In genomic region chr3:12885585-12885934, GRCh38 we compare ENCODE assay signal across 22 cellular contexts. TPM values are rescaled to one million over a fixed set of nuclear protein-coding genes. Genes with fewer than 3 reads are reported as not detected.
A peak's percentile ranks its signal among the peaks of the same experiment; 100 is the strongest.
DNase-seq lines count a peak whose midpoint lies in the region; ATAC-seq, FAIRE-seq and TF ChIP-seq lines count a peak whose summit lies in the region.
"Had no signal": no experiment of that assay in that cellular context is flagged by ENCODE, and none has a peak within 500 bp of the region (broad histone marks: within the 10 kb centered on the region; RNA-seq: fewer than 3 reads in every experiment).

No MANE protein-coding gene starts in this region.

- peak overlapping the region; percentile 66 for H3K4me3 Mint-ChIP-seq in activated naive CD8-positive, alpha-beta T cell treated with anti-CD3 and anti-CD28 coated beads, Interleukin-2, amount 10 ng/mL, durations not matched to agents 7 days and 5 days
- no peak overlapping the region for H3K4me3 Mint-ChIP-seq in activated naive CD8-positive, alpha-beta T cell treated with anti-CD3 and anti-CD28 coated beads for 36 hours
- peak overlapping the region; percentile 33 for H3K4me3 Mint-ChIP-seq in stimulated activated memory B cell treated with anti-CD40 and anti-IgM and Interleukin-4, amounts not matched to agents 10 μg/mL and 1 μg/mL and 100 μg/mL, for 72 hours
- H3K4me3 Mint-ChIP-seq: CD14-positive monocyte; T-helper 1 cell treated with Interleukin-12 subunit alpha and Interleukin-12 subunit beta and Interleukin-4 antibody, amounts not matched to agents 30 μg/mL and 1 μg/mL, for 36 hours had no signal

- CTCF ChIA-PET in GM12878 (lab: Yijun Ruan, JAX) = interaction anchor here (1.1 to 14.3 kb wide), 6 partner anchors 12 to 98 kb away, joined by 3 to 271 read pairs (median 6); partner anchors contain the start of gene RPL32

- H3K4me1 Mint-ChIP-seq in activated naive CD8-positive, alpha-beta T cell treated with anti-CD3 and anti-CD28 coated beads, Interleukin-2, amount 10 ng/mL, durations not matched to agents 7 days and 5 days = peaks cover 13% of the 10 kb centered on the region
- peaks cover 9% of the 10 kb centered on the region for H3K4me1 Mint-ChIP-seq in activated naive CD8-positive, alpha-beta T cell treated with anti-CD3 and anti-CD28 coated beads for 36 hours
- peaks cover 44% of the 10 kb centered on the region for H3K4me1 Mint-ChIP-seq in stimulated activated memory B cell treated with anti-CD40 and anti-IgM and Interleukin-4, amounts not matched to agents 10 μg/mL and 1 μg/mL and 100 μg/mL, for 72 hours

- FAIRE-seq in GM12878 (lab: Jason Lieb, UNC) (no peak), GM12891 (lab: Jason Lieb, UNC) (no peak)
- FAIRE-seq: G401.6 had no signal

- H3K4me3 ChIP-seq in Karpas-422 (ENCODE audit: low read length) = peak overlapping the region; percentile 62
- no peak overlapping the region for H3K4me3 ChIP-seq in GM12878
- H3K4me3 ChIP-seq: GM23248 had no signal

- SMC1A ChIA-PET in GM12878 (lab: Charles Lee; ENCODE audit: uncharacterized antibody, unreplicated experiment) = interaction anchor here (8.4 kb wide), 1 partner anchor 17 kb away, joined by 103 read pairs; no protein-coding TSS in a partner anchor

- POLR2A ChIA-PET in activated naive CD8-positive, alpha-beta T cell treated with anti-CD3 and anti-CD28 coated beads, Interleukin-2, amount 10 ng/mL, durations not matched to agents 7 days and 5 days (lab: Charles Lee) = interaction anchor here (0.6 to 1.0 kb wide), 2 partner anchors 13 to 17 kb away, joined by 3 to 4 read pairs; no protein-coding TSS in a partner anchor
- POLR2A ChIA-PET in GM12878 (lab: Charles Lee) = interaction anchor here (0.9 to 1.6 kb wide), 2 partner anchors 9 to 44 kb away, joined by 3 read pairs; partner anchors contain the start of gene RPL32

- DNase-seq in activated naive CD8-positive, alpha-beta T cell treated with anti-CD3 and anti-CD28 coated beads, Interleukin-2, amount 10 ng/mL, durations not matched to agents 7 days and 5 days = no peak
- no peak for DNase-seq in activated naive CD8-positive, alpha-beta T cell treated with anti-CD3 and anti-CD28 coated beads for 36 hours
- no peak for DNase-seq in Karpas-422
- no peak for DNase-seq in GM12878 (ENCODE audit: low read depth, low spot score)
- DNase-seq in AG08396 (ENCODE audit: low spot score) = no peak
- no peak for DNase-seq in GM12891 (ENCODE audit: insufficient read length, low spot score)
- DNase-seq: COR-L47, DMS53, GM23248, NCI-H1105 treated with DMSO at 0.1 percent for 48 hours, NCI-H2081, NCI-H226, NCI-H526, Peyer's patch, Right ventricle myocardium superior had no signal

- H3K9ac ChIP-seq in Karpas-422 (ENCODE audit: low read length) = peak overlapping the region; percentile 75
- H3K9ac ChIP-seq in GM12878 (ENCODE audit: control insufficient read depth, insufficient read depth, low read length) = peak overlapping the region; percentile 45; the same call in 1 of the 2 replicates
- H3K9ac ChIP-seq: GM23248, KMS-11 had no signal

- TF ChIP-seq EP300 in GM12878 (IDR thresholded peaks at IDR 0.05; ENCODE audit: borderline replicate concordance in 1 of 2, control insufficient read depth in 1 of 2, low read depth in 2 of 2, low read length in 2 of 2) = no peak

- TF ChIP-seq POLR2A in GM12878 (IDR thresholded peaks at IDR 0.05; ENCODE audit: low read depth, low read length) = no peak
- TF ChIP-seq POLR2A in GM12891 (IDR thresholded peaks at IDR 0.05; ENCODE audit: low read depth, low read length) = no peak

- no TSS peak for BruUV-seq in GM12878 (replicated peaks; lab: Mats Ljungman, UMichigan)

- no peaks in the 10 kb centered on the region for H3K9me3 Mint-ChIP-seq in activated naive CD8-positive, alpha-beta T cell treated with anti-CD3 and anti-CD28 coated beads, Interleukin-2, amount 10 ng/mL, durations not matched to agents 7 days and 5 days
- H3K9me3 Mint-ChIP-seq in activated naive CD8-positive, alpha-beta T cell treated with anti-CD3 and anti-CD28 coated beads for 36 hours = no peaks in the 10 kb centered on the region
- no peaks in the 10 kb centered on the region for H3K9me3 Mint-ChIP-seq in stimulated activated memory B cell treated with anti-CD40 and anti-IgM and Interleukin-4, amounts not matched to agents 10 μg/mL and 1 μg/mL and 100 μg/mL, for 72 hours
- H3K9me3 Mint-ChIP-seq: T-helper 1 cell treated with Interleukin-12 subunit alpha and Interleukin-12 subunit beta and Interleukin-4 antibody, amounts not matched to agents 30 μg/mL and 1 μg/mL, for 36 hours had no signal

- peak overlapping the region; percentile 90 for H3K27ac ChIP-seq in Karpas-422 (ENCODE audit: low read length)
- peak overlapping the region; percentile 75 for H3K27ac ChIP-seq in GM12878 (ENCODE audit: control insufficient read depth, insufficient read depth)
- H3K27ac ChIP-seq: GM23248, KMS-11, Peyer's patch had no signal

- no peaks in the 10 kb centered on the region for H4K20me1 ChIP-seq in Karpas-422 (ENCODE audit: insufficient read depth, low read depth, low read length)
- no peaks in the 10 kb centered on the region for H4K20me1 ChIP-seq in GM12878 (ENCODE audit: control insufficient read depth, insufficient read depth)

- no peak for TF ChIP-seq CTCF in GM12878 (IDR thresholded peaks at IDR 0.05 in 2 of 3, conservative IDR thresholded peaks at IDR 0.05 in 1 of 3; ENCODE audit: control insufficient read depth in 2 of 3, extremely low read depth in 1 of 3, insufficient read depth in 1 of 3, low read depth in 3 of 3, low read length in 3 of 3)

- H3K36me3 ChIP-seq in Karpas-422 (ENCODE audit: insufficient read depth, low read length) (no peaks in the 10 kb centered on the region), GM12878 (ENCODE audit: control insufficient read depth in 2 of 2, insufficient read depth in 2 of 2, low read length in 1 of 2) (no peaks in the 10 kb centered on the region)
- H3K36me3 ChIP-seq: Peyer's patch had no signal

- peak overlapping the region; percentile 42 for H3K27ac Mint-ChIP-seq in activated naive CD8-positive, alpha-beta T cell treated with anti-CD3 and anti-CD28 coated beads, Interleukin-2, amount 10 ng/mL, durations not matched to agents 7 days and 5 days
- H3K27ac Mint-ChIP-seq in activated naive CD8-positive, alpha-beta T cell treated with anti-CD3 and anti-CD28 coated beads for 36 hours = no peak overlapping the region
- peak overlapping the region; percentile 33 for H3K27ac Mint-ChIP-seq in stimulated activated memory B cell treated with anti-CD40 and anti-IgM and Interleukin-4, amounts not matched to agents 10 μg/mL and 1 μg/mL and 100 μg/mL, for 72 hours
- H3K27ac Mint-ChIP-seq: CD14-positive monocyte; T-helper 1 cell treated with Interleukin-12 subunit alpha and Interleukin-12 subunit beta and Interleukin-4 antibody, amounts not matched to agents 30 μg/mL and 1 μg/mL, for 36 hours had no signal

- H3K27me3 Mint-ChIP-seq in activated naive CD8-positive, alpha-beta T cell treated with anti-CD3 and anti-CD28 coated beads, Interleukin-2, amount 10 ng/mL, durations not matched to agents 7 days and 5 days = peaks cover 37% of the 10 kb centered on the region
- peaks cover 29% of the 10 kb centered on the region for H3K27me3 Mint-ChIP-seq in activated naive CD8-positive, alpha-beta T cell treated with anti-CD3 and anti-CD28 coated beads for 36 hours
- peaks cover 26% of the 10 kb centered on the region for H3K27me3 Mint-ChIP-seq in stimulated activated memory B cell treated with anti-CD40 and anti-IgM and Interleukin-4, amounts not matched to agents 10 μg/mL and 1 μg/mL and 100 μg/mL, for 72 hours

- no peaks in the 10 kb centered on the region for H3K9me3 ChIP-seq in Karpas-422 (ENCODE audit: low read length)
- H3K9me3 ChIP-seq in GM12878 (replicated peaks; ENCODE audit: control insufficient read depth, insufficient read depth, low read length) = no peaks in the 10 kb centered on the region; the same call in 2 of the 3 replicates
- H3K9me3 ChIP-seq: Peyer's patch had no signal

- peak overlapping the region; percentile 94 for H3K4me2 ChIP-seq in Karpas-422 (ENCODE audit: low read depth, low read length, poor library complexity, severe bottlenecking)
- peak overlapping the region; percentile 90 for H3K4me2 ChIP-seq in GM12878 (ENCODE audit: control insufficient read depth, insufficient read depth)
- H3K4me2 ChIP-seq: KMS-11 had no signal

- no peaks in the 10 kb centered on the region for H3K36me3 Mint-ChIP-seq in activated naive CD8-positive, alpha-beta T cell treated with anti-CD3 and anti-CD28 coated beads, Interleukin-2, amount 10 ng/mL, durations not matched to agents 7 days and 5 days
- no peaks in the 10 kb centered on the region for H3K36me3 Mint-ChIP-seq in activated naive CD8-positive, alpha-beta T cell treated with anti-CD3 and anti-CD28 coated beads for 36 hours
- no peaks in the 10 kb centered on the region for H3K36me3 Mint-ChIP-seq in stimulated activated memory B cell treated with anti-CD40 and anti-IgM and Interleukin-4, amounts not matched to agents 10 μg/mL and 1 μg/mL and 100 μg/mL, for 72 hours
- H3K36me3 Mint-ChIP-seq: CD14-positive monocyte had no signal

- H3K9me2 ChIP-seq in Karpas-422 (replicated peaks; ENCODE audit: insufficient read depth, low read length) = no peaks in the 10 kb centered on the region

- in situ Hi-C loops in GM12878 (cut with MboI) = no loop called here

- H3K4me1 ChIP-seq in Karpas-422 (ENCODE audit: low read length) = peaks cover 66% of the 10 kb centered on the region
- peaks cover 50% of the 10 kb centered on the region for H3K4me1 ChIP-seq in GM12878 (ENCODE audit: control insufficient read depth, insufficient read depth, low read length)

- TF ChIP-seq RAD21 in GM12878 (IDR thresholded peaks at IDR 0.05; ENCODE audit: insufficient read depth, low read depth, low read length) = no peak

- H2AFZ ChIP-seq in Karpas-422 (ENCODE audit: low read length) (peak overlapping the region; percentile 100; the same call in 1 of the 2 replicates), GM12878 (ENCODE audit: control insufficient read depth, low read depth, low read length) (no peak overlapping the region; the same call in 1 of the 2 replicates)
- H2AFZ ChIP-seq: GM23248 had no signal

- intact Hi-C loops in GM12878 (cut with micrococcal nuclease; ENCODE audit: unreplicated experiment) = no loop called here

- no peaks in the 10 kb centered on the region for H3K79me2 ChIP-seq in Karpas-422 (ENCODE audit: low read length)
- no peaks in the 10 kb centered on the region for H3K79me2 ChIP-seq in GM12878 (ENCODE audit: control insufficient read depth, insufficient read depth, low read length)

- RAD21 ChIA-PET in GM12878 (lab: Charles Lee; ENCODE audit: unreplicated experiment) = interaction anchor here (0.8 to 2.2 kb wide), 5 partner anchors 15 to 98 kb away, joined by 4 to 6 read pairs (median 5); partner anchors contain the start of gene RPL32

- 16% methylated on average over 4 of the region's 4 CpGs for WGBS in GM12878 (ENCODE audit: insufficient coverage, insufficient replicate concordance, low lambda C conversion rate, missing lambda C conversion rate)

- H3K27me3 ChIP-seq in Karpas-422 (ENCODE audit: low read length) = no peaks in the 10 kb centered on the region
- H3K27me3 ChIP-seq in GM12878 (replicated peaks in 1 of 2; ENCODE audit: control insufficient read depth in 2 of 2, insufficient read depth in 2 of 2, low read length in 1 of 2) = no peaks in the 10 kb centered on the region
- H3K27me3 ChIP-seq: Peyer's patch had no signal

- no peak for ATAC-seq in activated naive CD8-positive, alpha-beta T cell treated with anti-CD3 and anti-CD28 coated beads, Interleukin-2, amount 10 ng/mL, durations not matched to agents 7 days and 5 days (ENCODE audit: low read depth)
- ATAC-seq in GM12878 = no peak
- ATAC-seq in stimulated activated memory B cell treated with anti-CD40 and anti-IgM and Interleukin-4, amounts not matched to agents 10 μg/mL and 1 μg/mL and 100 μg/mL, for 72 hours = no peak
- ATAC-seq in GM21619 (IDR thresholded peaks at IDR 0.05; ENCODE audit: unreplicated experiment) = no peak
- ATAC-seq: SK-N-SH treated with all-trans-retinoic acid at 6 μM for 48 hours had no signal

RNA-seq across cellular contexts. Expression of gene RPL32, which starts 44.2 kb away (rescaled TPM):
- 1,000 to 10,000 TPM; 2,162 to 2,195 TPM for total RNA-seq in activated naive CD8-positive, alpha-beta T cell treated with anti-CD3 and anti-CD28 coated beads, Interleukin-2, amount 10 ng/mL, durations not matched to agents 7 days and 5 days
- total RNA-seq in activated naive CD8-positive, alpha-beta T cell treated with anti-CD3 and anti-CD28 coated beads for 36 hours = 1,000 to 10,000 TPM; 2,700 to 2,702 TPM
- total RNA-seq in Karpas-422 (2014; rRNA removed; shearing (Covaris generic); ENCODE audit: low replicate concordance) = 5,091 and 6,020 TPM in 2 replicates
- total RNA-seq in GM12878 (2013; cell fraction: nucleolus; rRNA removed) = 220 and 242 TPM in 2 replicates
- total RNA-seq in GM12878 (2014; rRNA removed) (2,707 and 2,818 TPM in 2 replicates), GM12878 (2014; rRNA removed; fragmentation: Illumina TruSeq; extraction: Trizol) (3,926 and 3,952 TPM in 2 replicates), GM12878 (2021) (2,298 and 2,376 TPM in 2 replicates)
- 3,831 TPM for polyA plus RNA-seq in GM12878 (2011; ENCODE audit: low read depth)
- polyA plus RNA-seq in GM12878 (2011; rRNA removed) (3,443 and 3,447 TPM in 2 replicates), GM12878 (2014; fragmentation: Illumina TruSeq; extraction: Trizol) (5,147 and 5,597 TPM in 2 replicates), GM12878 (2014; fragmentation: Nextera tagmentation; extraction: Ambion mirVana) (1,000 to 10,000 TPM; 3,252 to 3,662 TPM), GM12878 (2014; rRNA removed) (4,075 and 4,194 TPM in 2 replicates), GM12878 (2016; fragmentation: Nextera tagmentation; extraction: Ambion mirVana) (1,000 to 10,000 TPM; 1,533 to 1,667 TPM)
- polyA plus RNA-seq in GM12878 (2011; cell fraction: cytosol; rRNA removed) = 2,094 and 3,074 TPM in 2 replicates
- 755 and 1,231 TPM in 2 replicates for polyA plus RNA-seq in GM12878 (2011; cell fraction: nucleus; rRNA removed)
- 5,378 and 5,555 TPM in 2 replicates for polyA plus RNA-seq in GM12878 (2012)
- 1,701 and 1,707 TPM in 2 replicates for polyA minus RNA-seq in GM12878 (2011; rRNA and poly(A)+ RNA removed)
- 779 and 848 TPM in 2 replicates for polyA minus RNA-seq in GM12878 (2011; cell fraction: cytosol; rRNA and poly(A)+ RNA removed)
- 190 and 283 TPM in 2 replicates for polyA minus RNA-seq in GM12878 (2011; cell fraction: nucleus; rRNA and poly(A)+ RNA removed)
- polyA plus RNA-seq in GM12891 (2012; ENCODE audit: low read depth, missing spikeins) = 5,644 TPM
